23 cellular contexts compared by ENCODE assay signal in the genomic region with DNA sequence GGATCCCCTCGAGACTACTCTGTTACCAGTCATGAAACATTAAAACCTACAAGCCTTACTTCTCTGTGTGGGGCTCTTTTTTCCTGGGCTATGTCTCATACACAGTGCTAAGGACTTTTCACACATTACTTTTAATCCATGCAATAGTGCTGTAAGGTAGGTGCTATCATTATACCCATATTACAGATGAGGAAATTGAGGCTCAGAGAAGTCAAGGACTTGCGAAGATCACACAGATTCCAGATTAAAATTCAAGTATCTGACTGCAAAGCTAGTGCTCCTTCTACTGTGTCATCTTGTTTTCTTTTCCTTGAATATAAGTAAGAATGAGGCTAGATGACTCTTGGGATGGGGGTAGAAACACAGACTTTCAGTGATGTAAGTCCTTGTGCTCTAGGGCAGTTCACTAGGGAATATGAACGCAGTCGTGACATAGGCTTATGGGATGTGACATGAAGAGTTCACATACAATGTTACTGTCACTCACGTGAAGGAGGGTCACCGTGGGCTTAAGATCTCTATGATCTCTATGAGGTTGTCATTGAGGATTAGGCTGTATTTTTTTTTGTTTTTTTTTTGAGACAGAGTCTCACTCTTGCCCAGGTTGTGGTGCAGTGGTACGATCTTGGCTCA. TPM values are rescaled to one million over a fixed set of nuclear protein-coding genes. Genes with fewer than 3 reads are reported as not detected.
"Had no signal": no experiment of that assay in that cellular context is flagged by ENCODE, and none has a peak within 500 bp of the region (broad histone marks: within the 10 kb centered on the region; RNA-seq: fewer than 3 reads in every experiment).

No MANE protein-coding gene starts in this region.

- H3K4me2 ChIP-seq: hepatocyte, neural progenitor cell had no signal

- H2AFZ ChIP-seq: hepatocyte, neural progenitor cell, parathyroid adenoma had no signal

- H3K9ac ChIP-seq: neural progenitor cell, parathyroid adenoma had no signal

- ATAC-seq: effector memory CD8-positive, alpha-beta T cell; gastrocnemius medialis; heart left ventricle; left lobe of liver; stimulated activated naive B cell treated with anti-CD40 and anti-IgM and Interleukin-4, amounts not matched to agents 10 μg/mL and 1 μg/mL and 100 μg/mL, for 72 hours; upper lobe of right lung had no signal

- FAIRE-seq: kidney had no signal

- H3K9me3 ChIP-seq: gastrocnemius medialis, heart left ventricle, right atrium auricular region, spleen, stomach, testis, tibial nerve, upper lobe of right lung, uterus had no signal

- H3K4me1 ChIP-seq: gastrocnemius medialis, heart left ventricle, neural progenitor cell, parathyroid adenoma, right atrium auricular region, testis, tibial nerve, upper lobe of right lung, uterus had no signal

- H3K27me3 ChIP-seq: hepatocyte, right atrium auricular region, stomach, testis, upper lobe of right lung, uterus had no signal

- DNase-seq: effector memory CD8-positive, alpha-beta T cell; foreskin fibroblast; gastrocnemius medialis; heart left ventricle; kidney; spleen; stimulated activated CD4-positive, alpha-beta T cell treated with anti-CD3 and anti-CD28 coated beads, Interleukin-4, amount 100 ng/mL, for 4 hours; stimulated activated naive B cell treated with anti-CD40 and anti-IgM and Interleukin-4, amounts not matched to agents 10 μg/mL and 1 μg/mL and 100 μg/mL, for 72 hours; stomach; substantia nigra; testis; upper lobe of right lung; uterus had no signal

- H3K79me2 ChIP-seq: hepatocyte, parathyroid adenoma had no signal

- H3K4me3 ChIP-seq: coronary artery, gastrocnemius medialis, heart left ventricle, hepatocyte, lung, neural progenitor cell, right atrium auricular region, skin epidermis, spleen, stomach, testis, tibial nerve, upper lobe of right lung, uterus had no signal

- H3K36me3 ChIP-seq: gastrocnemius medialis, heart left ventricle, neural progenitor cell, right atrium auricular region, spleen, tibial nerve, upper lobe of right lung, uterus had no signal

- H3K27ac ChIP-seq: coronary artery, gastrocnemius medialis, hepatocyte, neural progenitor cell, parathyroid adenoma, right atrium auricular region, skin epidermis, spleen, testis, tibial nerve, upper lobe of right lung, uterus had no signal

RNA-seq across cellular contexts. Expression of gene ACTG2, which starts 26.9 kb away (rescaled TPM):
- total RNA-seq: dermis microvascular lymphatic vessel endothelial cell had no signal
